In the genomic region with DNA sequence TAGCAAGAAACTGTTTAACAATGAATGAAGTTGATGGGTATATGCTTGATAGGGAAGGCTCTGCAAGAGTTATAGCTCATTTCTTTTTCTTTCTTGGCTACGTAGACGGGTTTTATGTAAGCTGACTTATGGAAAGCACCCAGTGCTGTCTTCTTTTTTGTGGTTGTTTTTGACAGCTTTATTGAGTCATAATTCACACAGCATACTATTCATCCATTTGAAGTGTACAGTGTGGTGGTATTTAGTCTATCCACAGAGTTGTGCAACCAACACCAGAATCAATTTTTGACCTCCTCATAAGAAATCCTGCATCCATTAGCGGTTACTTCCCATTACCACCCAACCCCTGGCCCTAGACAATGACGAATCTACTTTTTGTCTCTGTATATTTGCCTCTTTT, we compare ENCODE assay signal across 33 cellular contexts.
A peak's percentile ranks its signal among the peaks of the same experiment; 100 is the strongest.
DNase-seq lines count a peak whose midpoint lies in the region; ATAC-seq, FAIRE-seq and TF ChIP-seq lines count a peak whose summit lies in the region.
"Had no signal": no experiment of that assay in that cellular context is flagged by ENCODE, and none has a peak within 500 bp of the region (broad histone marks: within the 10 kb centered on the region; RNA-seq: fewer than 3 reads in every experiment).

No MANE protein-coding gene starts in this region.

- no peak overlapping the region for H3K27ac Mint-ChIP-seq in MCF 10A (ENCODE audit: low read depth, unreplicated experiment)
- H3K27ac Mint-ChIP-seq in astrocyte (ENCODE audit: unreplicated experiment): no peak overlapping the region
- H3K27ac Mint-ChIP-seq: activated CD8-positive, alpha-beta memory T cell treated with anti-CD3 and anti-CD28 coated beads, Interleukin-2, amount 10 ng/mL, durations not matched to agents 7 days and 5 days; CD4-positive, alpha-beta memory T cell; naive thymus-derived CD8-positive, alpha-beta T cell; stimulated activated naive CD8-positive, alpha-beta T cell treated with anti-CD3 and anti-CD28 coated beads, Interleukin-15, amount 100 ng/mL, for 72 hours; WTC11 had no signal

- no peak overlapping the region for H3K9ac ChIP-seq in mammary epithelial cell (ENCODE audit: insufficient read depth, low read length)
- no peak overlapping the region for H3K9ac ChIP-seq in astrocyte (ENCODE audit: low read length)
- H3K9ac ChIP-seq in GM23248: no peak overlapping the region

- in situ Hi-C loops in mammary epithelial cell (cut with MboI; ENCODE audit: low sequenced_read_pairs in 2 of 2) (no loop called here), GM23248 (cut with MboI) (no loop called here)

- H3K79me2 ChIP-seq in mammary epithelial cell (ENCODE audit: insufficient read depth, low read length): no peaks in the 10 kb centered on the region
- H3K79me2 ChIP-seq in astrocyte (ENCODE audit: insufficient read depth, low read length): no peaks in the 10 kb centered on the region
- H3K79me2 ChIP-seq in GM23248 (ENCODE audit: insufficient read depth): no peaks in the 10 kb centered on the region

- no TSS peak for BruUV-seq in mammary epithelial cell (replicated peaks; lab: Mats Ljungman, UMichigan)
- BruUV-seq in MCF 10A (replicated peaks; lab: Mats Ljungman, UMichigan): no TSS peak

- H4K20me1 ChIP-seq in mammary epithelial cell (ENCODE audit: insufficient read depth, low read length) (no peaks in the 10 kb centered on the region), astrocyte (ENCODE audit: insufficient read depth, low read length) (no peaks in the 10 kb centered on the region), GM23248 (ENCODE audit: insufficient read depth) (no peaks in the 10 kb centered on the region)

- H3K4me3 ChIP-seq in mammary epithelial cell (replicated peaks in 1 of 3; ENCODE audit: insufficient read depth in 1 of 3, low read depth in 2 of 3, low read length in 3 of 3) (no peak overlapping the region), astrocyte (ENCODE audit: insufficient read depth, low read depth, low read length) (no peak overlapping the region), GM23248 (no peak overlapping the region)
- H3K4me3 ChIP-seq: skin epidermis, tibial artery had no signal

- H3K4me2 ChIP-seq in mammary epithelial cell (ENCODE audit: insufficient read depth, low read depth, low read length): no peak overlapping the region
- no peak overlapping the region for H3K4me2 ChIP-seq in astrocyte (ENCODE audit: low read length)
- no peak overlapping the region for H3K4me2 ChIP-seq in GM23248 (ENCODE audit: unreplicated experiment)

- H3K4me3 Mint-ChIP-seq in MCF 10A (ENCODE audit: unreplicated experiment) (no peak overlapping the region), astrocyte (ENCODE audit: unreplicated experiment) (no peak overlapping the region)
- H3K4me3 Mint-ChIP-seq: activated CD8-positive, alpha-beta memory T cell treated with anti-CD3 and anti-CD28 coated beads, Interleukin-2, amount 10 ng/mL, durations not matched to agents 7 days and 5 days; CD4-positive, alpha-beta memory T cell; naive thymus-derived CD8-positive, alpha-beta T cell; stimulated activated naive CD8-positive, alpha-beta T cell treated with anti-CD3 and anti-CD28 coated beads, Interleukin-15, amount 100 ng/mL, for 72 hours; WTC11 had no signal

- no peak overlapping the region for H2AFZ ChIP-seq in mammary epithelial cell (ENCODE audit: low read depth, low read length)
- no peak overlapping the region for H2AFZ ChIP-seq in astrocyte (ENCODE audit: low read depth, low read length)
- no peak overlapping the region for H2AFZ ChIP-seq in GM23248

- FAIRE-seq in astrocyte (lab: Jason Lieb, UNC): no peak
- no peak for FAIRE-seq in urothelium cell line (lab: Jason Lieb, UNC)
- FAIRE-seq: A204.1, GM12891, H54 had no signal

- POLR2A ChIA-PET in MCF 10A (lab: Yijun Ruan, JAX): no interaction called here

- H3K4me1 Mint-ChIP-seq in MCF 10A (ENCODE audit: insufficient read depth, unreplicated experiment): no peaks in the 10 kb centered on the region
- no peaks in the 10 kb centered on the region for H3K4me1 Mint-ChIP-seq in astrocyte (ENCODE audit: low read depth, unreplicated experiment)
- H3K4me1 Mint-ChIP-seq: activated CD8-positive, alpha-beta memory T cell treated with anti-CD3 and anti-CD28 coated beads, Interleukin-2, amount 10 ng/mL, durations not matched to agents 7 days and 5 days; CD4-positive, alpha-beta memory T cell; naive thymus-derived CD8-positive, alpha-beta T cell; stimulated activated naive CD8-positive, alpha-beta T cell treated with anti-CD3 and anti-CD28 coated beads, Interleukin-15, amount 100 ng/mL, for 72 hours had no signal

- no peaks in the 10 kb centered on the region for H3K27me3 ChIP-seq in mammary epithelial cell (ENCODE audit: insufficient read depth, low read length)
- H3K27me3 ChIP-seq in astrocyte (ENCODE audit: insufficient read depth, low read length): no peaks in the 10 kb centered on the region
- H3K27me3 ChIP-seq in GM23248 (replicated peaks; ENCODE audit: insufficient read depth): no peaks in the 10 kb centered on the region
- H3K27me3 ChIP-seq: tibial artery had no signal

- H3K4me1 ChIP-seq in mammary epithelial cell (ENCODE audit: insufficient read depth, low read length) (no peaks in the 10 kb centered on the region), astrocyte (ENCODE audit: insufficient read depth, low read length) (no peaks in the 10 kb centered on the region), GM23248 (ENCODE audit: insufficient read depth) (no peaks in the 10 kb centered on the region)
- H3K4me1 ChIP-seq: tibial artery had no signal

- no peaks in the 10 kb centered on the region for H3K9me3 Mint-ChIP-seq in MCF 10A (ENCODE audit: unreplicated experiment)
- H3K9me3 Mint-ChIP-seq in astrocyte (ENCODE audit: unreplicated experiment): no peaks in the 10 kb centered on the region
- H3K9me3 Mint-ChIP-seq: stimulated activated naive CD8-positive, alpha-beta T cell treated with anti-CD3 and anti-CD28 coated beads, Interleukin-15, amount 100 ng/mL, for 72 hours had no signal

- CTCF ChIA-PET in mammary epithelial cell (lab: Charles Lee; ENCODE audit: low non-redundant PET) (no interaction called here), MCF 10A (lab: Yijun Ruan, JAX) (interaction anchor here (0.5 kb wide), 1 partner anchor 48 kb away, joined by 4 read pairs; no protein-coding TSS in a partner anchor)

- no peaks in the 10 kb centered on the region for H3K9me2 ChIP-seq in GM23248 (ENCODE audit: insufficient read depth)

- no peak for ATAC-seq in GM21526 (IDR thresholded peaks at IDR 0.05; ENCODE audit: low FRiP score, unreplicated experiment)
- ATAC-seq: activated CD8-positive, alpha-beta memory T cell treated with anti-CD3 and anti-CD28 coated beads, Interleukin-2, amount 10 ng/mL, durations not matched to agents 7 days and 5 days; left ventricle myocardium superior; naive thymus-derived CD8-positive, alpha-beta T cell; stimulated activated naive CD8-positive, alpha-beta T cell treated with anti-CD3 and anti-CD28 coated beads, Interleukin-15, amount 100 ng/mL, for 72 hours; WTC11 had no signal

- H3K36me3 Mint-ChIP-seq in MCF 10A (ENCODE audit: insufficient read depth, unreplicated experiment) (peaks cover 12% of the 10 kb centered on the region), astrocyte (ENCODE audit: low read depth, unreplicated experiment) (no peaks in the 10 kb centered on the region)
- H3K36me3 Mint-ChIP-seq: activated CD8-positive, alpha-beta memory T cell treated with anti-CD3 and anti-CD28 coated beads, Interleukin-2, amount 10 ng/mL, durations not matched to agents 7 days and 5 days; CD4-positive, alpha-beta memory T cell had no signal

- H3K36me3 ChIP-seq in mammary epithelial cell (ENCODE audit: insufficient read depth, low read length) (no peaks in the 10 kb centered on the region), astrocyte (ENCODE audit: insufficient read depth, low read length) (no peaks in the 10 kb centered on the region), GM23248 (ENCODE audit: low read depth) (no peaks in the 10 kb centered on the region)
- H3K36me3 ChIP-seq: tibial artery had no signal

- WGBS in mammary epithelial cell (ENCODE audit: low coverage, missing lambda C conversion rate): 53% methylated on average over 4 of the region's 4 CpGs
- 43 to 48% methylated on average over 4 of the region's 4 CpGs for WGBS in GM23248 (ENCODE audit: low coverage in 1 of 2, low lambda C conversion rate in 2 of 2, missing lambda C conversion rate in 2 of 2), 2 experiments

- H3K9me3 ChIP-seq in mammary epithelial cell (replicated peaks; ENCODE audit: insufficient read depth, low read length) (no peaks in the 10 kb centered on the region), astrocyte (ENCODE audit: insufficient read depth, low read depth, low read length) (no peaks in the 10 kb centered on the region), GM23248 (ENCODE audit: low read depth) (no peaks in the 10 kb centered on the region)
- H3K9me3 ChIP-seq: tibial artery had no signal

- dilution Hi-C loops in mammary epithelial cell (cut with HindIII; ENCODE audit: low sequenced_read_pairs): no loop called here

- H3K27me3 Mint-ChIP-seq in MCF 10A (ENCODE audit: insufficient read depth, unreplicated experiment) (peaks cover 41% of the 10 kb centered on the region), astrocyte (ENCODE audit: low read depth, unreplicated experiment) (no peaks in the 10 kb centered on the region)
- H3K27me3 Mint-ChIP-seq: activated CD8-positive, alpha-beta memory T cell treated with anti-CD3 and anti-CD28 coated beads, Interleukin-2, amount 10 ng/mL, durations not matched to agents 7 days and 5 days; CD4-positive, alpha-beta memory T cell; stimulated activated naive CD8-positive, alpha-beta T cell treated with anti-CD3 and anti-CD28 coated beads, Interleukin-15, amount 100 ng/mL, for 72 hours had no signal

- no peaks in the 10 kb centered on the region for H3F3A ChIP-seq in GM23248 (ENCODE audit: insufficient read depth)

- intact Hi-C loops in mammary epithelial cell (cut with micrococcal nuclease) (no loop called here), MCF 10A (cut with micrococcal nuclease) (no loop called here)

- DNase-seq in mammary epithelial cell (peak; percentile 49), MCF 10A (ENCODE audit: unreplicated experiment) (no peak), MV-4-11 (lab: John Stamatoyannopoulos, UW) (peak; percentile 98), astrocyte (ENCODE audit: low read depth) (peak; percentile 2), urothelium cell line (ENCODE audit: low spot score) (peak; percentile 44), GM23248 (no peak), occipital lobe (lab: John Stamatoyannopoulos, UW) (no peak)
- DNase-seq: activated CD4-positive, alpha-beta T cell treated with anti-CD3 and anti-CD28 coated beads, Interleukin-2, amount 50 U/mL, for 1 hour; activated CD8-positive, alpha-beta memory T cell treated with anti-CD3 and anti-CD28 coated beads, Interleukin-2, amount 10 ng/mL, durations not matched to agents 7 days and 5 days; activated naive CD4-positive, alpha-beta T cell treated with Interleukin-2 at 50 U/mL for 16 hours; CD4-positive, alpha-beta memory T cell; EL; glutamatergic neuron; islet precursor cell; Kasumi-1; left ventricle myocardium superior; midbrain; naive thymus-derived CD8-positive, alpha-beta T cell; NCI-H2029; NCI-H345; NCI-H82; Right ventricle myocardium superior; stimulated activated CD8-positive, alpha-beta memory T cell treated with anti-CD3 and anti-CD28 coated beads, Interleukin-4, amount 100 ng/mL, for 48 hours; stimulated activated naive CD8-positive, alpha-beta T cell treated with anti-CD3 and anti-CD28 coated beads, Interleukin-15, amount 100 ng/mL, for 72 hours; SW 1271; T1000; tibial artery had no signal

- H3K27ac ChIP-seq in mammary epithelial cell (ENCODE audit: insufficient read depth, low read depth, low read length): no peak overlapping the region
- no peak overlapping the region for H3K27ac ChIP-seq in astrocyte (ENCODE audit: low read depth, low read length)
- no peak overlapping the region for H3K27ac ChIP-seq in GM23248
- H3K27ac ChIP-seq: skin epidermis, tibial artery had no signal

- TF ChIP-seq CTCF in mammary epithelial cell (conservative IDR thresholded peaks at IDR 0.05 in 1 of 2, IDR thresholded peaks at IDR 0.05 in 1 of 2; ENCODE audit: extremely low read depth in 1 of 2, insufficient read depth in 1 of 2, low read depth in 1 of 2, low read length in 2 of 2): no peak
- no peak for TF ChIP-seq CTCF in MCF 10A (IDR thresholded peaks at IDR 0.05; ENCODE audit: unreplicated experiment)
- TF ChIP-seq CTCF in astrocyte (IDR thresholded peaks at IDR 0.05; ENCODE audit: insufficient read depth, low read depth, low read length): no peak

Comparison
In these comparisons a context has a peak if more than half of its experiments do, and no peak if none do; other contexts are left out.
1. DNase-seq: peak in mammary epithelial cell (single experiment), MV-4-11 (single experiment), astrocyte (single experiment) and urothelium cell line (single experiment); none in MCF 10A (single experiment), GM23248 (single experiment) and occipital lobe (single experiment).